Comparison of ENCODE assay signal across 19 cellular contexts in the genomic region with DNA sequence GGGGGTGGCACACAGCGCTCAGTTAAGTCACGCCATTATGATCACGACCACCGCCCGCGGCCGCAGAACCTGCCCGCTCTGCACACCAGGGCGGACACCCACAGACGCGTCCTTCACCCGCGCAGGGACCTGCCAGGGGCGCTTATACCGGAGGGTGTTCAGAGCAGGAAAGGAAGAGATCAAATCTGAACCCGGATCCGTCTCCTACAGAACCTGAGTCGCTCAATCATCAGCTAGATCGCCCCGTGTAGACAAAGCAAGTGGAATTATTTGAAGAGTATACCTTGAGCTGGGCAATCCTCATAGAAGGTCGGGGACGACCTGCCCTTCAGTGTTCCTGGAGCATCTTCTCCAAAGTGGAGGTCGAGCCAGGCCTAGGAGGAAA. TPM values are rescaled to one million over a fixed set of nuclear protein-coding genes. Genes with fewer than 3 reads are reported as not detected.
A peak's percentile ranks its signal among the peaks of the same experiment; 100 is the strongest.
DNase-seq lines count a peak whose midpoint lies in the region; ATAC-seq, FAIRE-seq and TF ChIP-seq lines count a peak whose summit lies in the region.
"Had no signal": no experiment of that assay in that cellular context is flagged by ENCODE, and none has a peak within 500 bp of the region (broad histone marks: within the 10 kb centered on the region; RNA-seq: fewer than 3 reads in every experiment).

No MANE protein-coding gene starts in this region.

- CTCF ChIA-PET in GM12878 (lab: Yijun Ruan, JAX): no interaction called here

- H3K9me3 ChIP-seq in GM12878 (replicated peaks; ENCODE audit: control insufficient read depth, insufficient read depth, low read length): no peaks in the 10 kb centered on the region; the same call in 2 of the 3 replicates
- H3K9me3 ChIP-seq: esophagus muscularis mucosa had no signal

- peak overlapping the region in 1 of 2 donors; percentile 72 for H3K4me3 Mint-ChIP-seq in CD14-positive monocyte
- H3K4me3 Mint-ChIP-seq in natural killer cell treated with Interleukin-12 subunit alpha and Interleukin-12 subunit beta and Interleukin-15 and Interleukin-18, amount 100 ng/mL, for 72 hours: no peak overlapping the region

- no peak for TF ChIP-seq EP300 in GM12878 (IDR thresholded peaks at IDR 0.05; ENCODE audit: borderline replicate concordance in 1 of 2, control insufficient read depth in 1 of 2, low read depth in 2 of 2, low read length in 2 of 2)

- peaks cover 0 to 3% (median 0%) of the 10 kb centered on the region in 3 donors for H3K27me3 Mint-ChIP-seq in CD14-positive monocyte (ENCODE audit: low read depth in 3 of 3)
- no peaks in the 10 kb centered on the region for H3K27me3 Mint-ChIP-seq in natural killer cell treated with Interleukin-12 subunit alpha and Interleukin-12 subunit beta and Interleukin-15 and Interleukin-18, amount 100 ng/mL, for 72 hours

- DNase-seq in CD14-positive monocyte (ENCODE audit: low spot score) (no peak), HuH-7.5 (ENCODE audit: low spot score) (peak; percentile 29), GM12878 (ENCODE audit: low read depth, low spot score) (no peak), middle frontal gyrus (ENCODE audit: extremely low spot score, low spot score) (no peak)
- no peak for DNase-seq in natural killer cell treated with Interleukin-12 subunit alpha and Interleukin-12 subunit beta and Interleukin-15 and Interleukin-18, amount 100 ng/mL, for 72 hours (ENCODE audit: low spot score)
- DNase-seq in NK-92 treated with Interleukin-12 subunit alpha and Interleukin-12 subunit beta, amount 100 ng/mL, for 24 hours (lab: John Stamatoyannopoulos, UW): no peak
- DNase-seq: cerebellar nuclear complex; KG1; NCI-H187; NCI-H774; posterior cingulate gyrus; SIG-M5; stimulated activated CD4-positive, alpha-beta T cell treated with anti-CD3 and anti-CD28 coated beads, Interleukin-4, amount 100 ng/mL, for 24 hours had no signal

- BruUV-seq in GM12878 (replicated peaks; lab: Mats Ljungman, UMichigan): no TSS peak

- POLR2A ChIA-PET in GM12878 (lab: Charles Lee): no interaction called here

- no peaks in the 10 kb centered on the region for H3K36me3 ChIP-seq in GM12878 (ENCODE audit: control insufficient read depth in 2 of 2, insufficient read depth in 2 of 2, low read length in 1 of 2)
- H3K36me3 ChIP-seq: esophagus muscularis mucosa had no signal

- H3K27me3 ChIP-seq in GM12878 (replicated peaks in 1 of 2; ENCODE audit: control insufficient read depth in 2 of 2, insufficient read depth in 2 of 2, low read length in 1 of 2): no peaks in the 10 kb centered on the region
- H3K27me3 ChIP-seq: esophagus muscularis mucosa had no signal

- peak overlapping the region; percentile 26; the same call in 1 of the 2 replicates for H3K4me2 ChIP-seq in GM12878 (ENCODE audit: control insufficient read depth, insufficient read depth)

- TF ChIP-seq CTCF in CD14-positive monocyte (IDR thresholded peaks at IDR 0.05) (no peak), GM12878 (IDR thresholded peaks at IDR 0.05 in 2 of 3, conservative IDR thresholded peaks at IDR 0.05 in 1 of 3; ENCODE audit: control insufficient read depth in 2 of 3, extremely low read depth in 1 of 3, insufficient read depth in 1 of 3, low read depth in 3 of 3, low read length in 3 of 3) (no peak)

- H2AFZ ChIP-seq in GM12878 (ENCODE audit: control insufficient read depth, low read depth, low read length): peak overlapping the region; percentile 24; the same call in 1 of the 2 replicates

- over 99% methylated on average over 23 of the region's 23 CpGs for WGBS in GM12878 (ENCODE audit: insufficient coverage, insufficient replicate concordance, low lambda C conversion rate, missing lambda C conversion rate)

- peak overlapping the region; percentile 87 for H3K27ac ChIP-seq in GM12878 (ENCODE audit: control insufficient read depth, insufficient read depth)
- H3K27ac ChIP-seq: C4-2B, VCaP had no signal

- peaks cover 15% of the 10 kb centered on the region for H3K4me1 ChIP-seq in GM12878 (ENCODE audit: control insufficient read depth, insufficient read depth, low read length)

- no peak for ATAC-seq in GM12878
- ATAC-seq in natural killer cell treated with Interleukin-12 subunit alpha and Interleukin-12 subunit beta and Interleukin-15 and Interleukin-18, amount 100 ng/mL, for 72 hours: no peak
- ATAC-seq in GM18907 (IDR thresholded peaks at IDR 0.05; ENCODE audit: unreplicated experiment): no peak
- ATAC-seq in GM18517 (IDR thresholded peaks at IDR 0.05; ENCODE audit: unreplicated experiment): no peak

- SMC1A ChIA-PET in GM12878 (lab: Charles Lee; ENCODE audit: uncharacterized antibody, unreplicated experiment): no interaction called here

- peak overlapping the region in 6 of 7 donors; percentile 78 to 93 (median 86) for H3K27ac Mint-ChIP-seq in CD14-positive monocyte
- peak overlapping the region; percentile 96 to 97 for H3K27ac Mint-ChIP-seq in natural killer cell treated with Interleukin-12 subunit alpha and Interleukin-12 subunit beta and Interleukin-15 and Interleukin-18, amount 100 ng/mL, for 72 hours

- RAD21 ChIA-PET in GM12878 (lab: Charles Lee; ENCODE audit: unreplicated experiment): no interaction called here

- no peaks in the 10 kb centered on the region for H3K9me3 Mint-ChIP-seq in CD14-positive monocyte
- H3K9me3 Mint-ChIP-seq in natural killer cell treated with Interleukin-12 subunit alpha and Interleukin-12 subunit beta and Interleukin-15 and Interleukin-18, amount 100 ng/mL, for 72 hours: no peaks in the 10 kb centered on the region

- peak overlapping the region; percentile 56 for H3K4me3 ChIP-seq in GM12878
- H3K4me3 ChIP-seq: esophagus muscularis mucosa, lung had no signal

- TF ChIP-seq RAD21 in GM12878 (IDR thresholded peaks at IDR 0.05; ENCODE audit: insufficient read depth, low read depth, low read length): no peak

- in situ Hi-C loops in GM12878 (cut with MboI): no loop called here

- no peak for FAIRE-seq in GM12878 (lab: Jason Lieb, UNC)

- H4K20me1 ChIP-seq in GM12878 (ENCODE audit: control insufficient read depth, insufficient read depth): no peaks in the 10 kb centered on the region

- H3K9ac ChIP-seq in GM12878 (ENCODE audit: control insufficient read depth, insufficient read depth, low read length): peak overlapping the region; percentile 73; the same call in 1 of the 2 replicates

- peaks cover 0 to 2% of the 10 kb centered on the region in 2 donors for H3K36me3 Mint-ChIP-seq in CD14-positive monocyte
- no peaks in the 10 kb centered on the region for H3K36me3 Mint-ChIP-seq in natural killer cell treated with Interleukin-12 subunit alpha and Interleukin-12 subunit beta and Interleukin-15 and Interleukin-18, amount 100 ng/mL, for 72 hours

- intact Hi-C loops in CD14-positive monocyte (cut with micrococcal nuclease) (no loop called here), GM12878 (cut with micrococcal nuclease; ENCODE audit: unreplicated experiment) (no loop called here)

- H3K79me2 ChIP-seq in GM12878 (ENCODE audit: control insufficient read depth, insufficient read depth, low read length): peaks cover 35% of the 10 kb centered on the region

- H3K4me1 Mint-ChIP-seq in CD14-positive monocyte: peaks cover 49% of the 10 kb centered on the region
- peaks cover 24 to 26% of the 10 kb centered on the region in 2 donors for H3K4me1 Mint-ChIP-seq in natural killer cell treated with Interleukin-12 subunit alpha and Interleukin-12 subunit beta and Interleukin-15 and Interleukin-18, amount 100 ng/mL, for 72 hours (ENCODE audit: low read depth in 2 of 2)

- no peak for TF ChIP-seq POLR2A in GM12878 (IDR thresholded peaks at IDR 0.05; ENCODE audit: low read depth, low read length)

TF ChIP-seq in GM12878, 131 proteins besides CTCF, POLR2A, EP300 and RAD21:
- peak; percentile 86; the same call in 1 of the 2 replicates for TF ChIP-seq NFXL1 (IDR thresholded peaks at IDR 0.05; ENCODE audit: borderline replicate concordance)
- TF ChIP-seq ETV6 (conservative IDR thresholded peaks at IDR 0.05 in 1 of 2, IDR thresholded peaks at IDR 0.05 in 1 of 2; ENCODE audit: borderline replicate concordance in 1 of 2, low read depth in 1 of 2): peak in 1 of 2 experiments; percentile 91; a peak in 2 of 4 replicates
- TF ChIP-seq RB1 (IDR thresholded peaks at IDR 0.05; ENCODE audit: borderline replicate concordance): peak; percentile 15; the same call in 1 of the 2 replicates
- TF ChIP-seq, protein P1, sequence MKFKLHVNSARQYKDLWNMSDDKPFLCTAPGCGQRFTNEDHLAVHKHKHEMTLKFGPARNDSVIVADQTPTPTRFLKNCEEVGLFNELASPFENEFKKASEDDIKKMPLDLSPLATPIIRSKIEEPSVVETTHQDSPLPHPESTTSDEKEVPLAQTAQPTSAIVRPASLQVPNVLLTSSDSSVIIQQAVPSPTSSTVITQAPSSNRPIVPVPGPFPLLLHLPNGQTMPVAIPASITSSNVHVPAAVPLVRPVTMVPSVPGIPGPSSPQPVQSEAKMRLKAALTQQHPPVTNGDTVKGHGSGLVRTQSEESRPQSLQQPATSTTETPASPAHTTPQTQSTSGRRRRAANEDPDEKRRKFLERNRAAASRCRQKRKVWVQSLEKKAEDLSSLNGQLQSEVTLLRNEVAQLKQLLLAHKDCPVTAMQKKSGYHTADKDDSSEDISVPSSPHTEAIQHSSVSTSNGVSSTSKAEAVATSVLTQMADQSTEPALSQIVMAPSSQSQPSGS (IDR thresholded peaks at IDR 0.05; ENCODE audit: low read length): no peak

RNA-seq across cellular contexts. Expression of a gene that starts 14.4 kb away (rescaled TPM):
- polyA plus RNA-seq in CD14-positive monocyte (10 to 100 TPM; 10.5 to 41.5 TPM), GM12878 (2011; rRNA removed) (48.1 and 54.3 TPM in 2 replicates), GM12878 (2014; fragmentation: Illumina TruSeq; extraction: Trizol) (54.8 and 62.7 TPM in 2 replicates), GM12878 (2014; fragmentation: Nextera tagmentation; extraction: Ambion mirVana) (10 to 100 TPM in 1 of 2 experiments, 1 to 10 TPM in 1; 8.5 to 12.4 TPM), GM12878 (2014; rRNA removed) (40.4 and 43.2 TPM in 2 replicates), GM12878 (2016; fragmentation: Nextera tagmentation; extraction: Ambion mirVana) (10 to 100 TPM; 14.0 to 16.9 TPM)
- total RNA-seq in GM12878 (2013; cell fraction: nucleolus; rRNA removed): 213 and 215 TPM in 2 replicates
- total RNA-seq in GM12878 (2014; rRNA removed) (40.8 and 45.6 TPM in 2 replicates), GM12878 (2014; rRNA removed; fragmentation: Illumina TruSeq; extraction: Trizol) (40.2 and 40.5 TPM in 2 replicates), GM12878 (2021) (76.6 and 81.3 TPM in 2 replicates)
- 20.6 TPM for polyA plus RNA-seq in GM12878 (2011; ENCODE audit: low read depth)
- 37.7 and 55.2 TPM in 2 replicates for polyA plus RNA-seq in GM12878 (2011; cell fraction: cytosol; rRNA removed)
- polyA plus RNA-seq in GM12878 (2011; cell fraction: nucleus; rRNA removed): 47.8 and 55.7 TPM in 2 replicates
- polyA plus RNA-seq in GM12878 (2012): 25.9 and 54.1 TPM in 2 replicates
- polyA minus RNA-seq in GM12878 (2011; rRNA and poly(A)+ RNA removed): 87.0 and 96.8 TPM in 2 replicates
- polyA minus RNA-seq in GM12878 (2011; cell fraction: cytosol; rRNA and poly(A)+ RNA removed): 42.6 and 44.9 TPM in 2 replicates
- 40.7 and 55.8 TPM in 2 replicates for polyA minus RNA-seq in GM12878 (2011; cell fraction: nucleus; rRNA and poly(A)+ RNA removed)
- 10 to 100 TPM; 39.9 to 48.0 TPM for total RNA-seq in natural killer cell treated with Interleukin-12 subunit alpha and Interleukin-12 subunit beta and Interleukin-15 and Interleukin-18, amount 100 ng/mL, for 72 hours
